Comparison of ENCODE assay signal across 8 cellular contexts in the genomic region with DNA sequence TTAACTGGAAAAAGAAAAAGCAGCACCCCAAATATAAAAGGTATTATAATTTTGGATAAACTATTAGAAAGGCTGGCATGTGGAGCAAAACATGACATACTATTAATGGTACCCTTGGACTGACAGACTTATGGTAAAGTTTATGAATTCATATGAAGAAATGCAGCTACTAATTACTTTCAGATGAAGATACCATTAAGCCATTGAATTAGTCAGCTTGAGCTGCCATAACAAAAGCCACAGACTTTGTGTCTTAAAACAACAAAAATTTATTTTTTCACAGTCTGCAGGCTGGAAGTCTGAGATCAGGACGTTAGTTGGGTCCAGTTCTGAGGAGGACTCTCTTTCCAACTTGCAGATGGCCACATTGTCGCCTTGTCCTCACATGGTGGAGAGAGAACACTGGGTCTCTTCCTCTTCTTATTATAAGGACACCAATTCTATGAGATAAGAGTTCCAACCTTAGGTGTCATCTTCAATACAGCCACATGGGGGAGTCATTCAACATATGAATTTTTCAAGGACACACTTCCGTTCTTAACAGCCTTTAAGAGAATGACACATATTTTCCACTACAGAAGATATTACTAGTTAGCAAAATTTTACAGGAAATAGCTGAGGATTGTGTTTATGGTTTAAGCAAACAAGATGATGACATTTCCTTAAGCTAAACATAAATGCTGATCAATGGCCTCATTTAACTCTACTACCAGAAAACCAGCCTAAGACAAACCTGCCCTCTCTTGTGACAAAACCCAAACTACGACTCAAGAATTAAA. TPM values are rescaled to one million over a fixed set of nuclear protein-coding genes. Genes with fewer than 3 reads are reported as not detected.
DNase-seq lines count a peak whose midpoint lies in the region; ATAC-seq and TF ChIP-seq lines count a peak whose summit lies in the region.

No MANE protein-coding gene starts in this region.

- H3K4me2 ChIP-seq in neural progenitor cell, result no peak overlapping the region

- no peaks in the 10 kb centered on the region for H3K36me3 Mint-ChIP-seq in neural progenitor cell

- peak overlapping the region; percentile 43 for H2AFZ ChIP-seq in neural progenitor cell (replicated peaks)

- H3K27ac ChIP-seq in esophagus squamous epithelium (no peak overlapping the region), neural progenitor cell (no peak overlapping the region)

- no peaks in the 10 kb centered on the region for H3K9me3 Mint-ChIP-seq in neural progenitor cell

- H3K4me1 ChIP-seq in esophagus squamous epithelium, result no peaks in the 10 kb centered on the region
- H3K4me1 ChIP-seq in neural progenitor cell, result no peaks in the 10 kb centered on the region

- no peak overlapping the region for H3K9ac ChIP-seq in neural progenitor cell

- H3F3A ChIP-seq in neural progenitor cell (ENCODE audit: low read depth), result no peaks in the 10 kb centered on the region

- WGBS in esophagus squamous epithelium, 2 donors, result 16 to 30% methylated on average over 4 of the region's 4 CpGs

- peak; percentile 99 for ATAC-seq in GM19395 (IDR thresholded peaks at IDR 0.05; ENCODE audit: unreplicated experiment)
- ATAC-seq in HG03354 (IDR thresholded peaks at IDR 0.05; ENCODE audit: poor library complexity, severe bottlenecking, unreplicated experiment), result peak; percentile 99

- DNase-seq in DMS153 (lab: John Stamatoyannopoulos, UW), result peak; percentile 67
- DNase-seq in NCI-H510A (lab: John Stamatoyannopoulos, UW), result peak; percentile 18
- peak; percentile 5 to 16 for DNase-seq in activated CD4-positive, alpha-beta T cell treated with anti-CD3 and anti-CD28 coated beads, Interleukin-2, amount 50 U/mL, for 4 hours
- no peak for DNase-seq in esophagus squamous epithelium (lab: John Stamatoyannopoulos, UW)
- DNase-seq in neural progenitor cell (ENCODE audit: low spot score), result peak; percentile 56
- DNase-seq in C1 segment of cervical spinal cord (lab: John Stamatoyannopoulos, UW), result no peak

- no peaks in the 10 kb centered on the region for H3K79me2 ChIP-seq in neural progenitor cell (ENCODE audit: low read depth)

- no peak for TF ChIP-seq POLR2A in esophagus squamous epithelium (IDR thresholded peaks at IDR 0.05)

- no peaks in the 10 kb centered on the region for H3K4me1 Mint-ChIP-seq in neural progenitor cell

- peak; percentile 44 to 63 (median 54) for TF ChIP-seq CTCF in esophagus squamous epithelium (IDR thresholded peaks at IDR 0.05)
- peak; percentile 69 for TF ChIP-seq CTCF in neural progenitor cell (IDR thresholded peaks at IDR 0.05)

- no peak overlapping the region for H3K27ac Mint-ChIP-seq in neural progenitor cell

- H3K36me3 ChIP-seq in esophagus squamous epithelium (no peaks in the 10 kb centered on the region), neural progenitor cell (no peaks in the 10 kb centered on the region)

- H3K9me3 ChIP-seq in esophagus squamous epithelium (no peaks in the 10 kb centered on the region), neural progenitor cell (ENCODE audit: low read depth) (no peaks in the 10 kb centered on the region)

- no peaks in the 10 kb centered on the region for H3K27me3 ChIP-seq in esophagus squamous epithelium
- H3K27me3 ChIP-seq in neural progenitor cell, result no peaks in the 10 kb centered on the region

- no peaks in the 10 kb centered on the region for H4K20me1 ChIP-seq in neural progenitor cell (ENCODE audit: low read depth)

- no peak overlapping the region for H3K4me3 Mint-ChIP-seq in neural progenitor cell

- peaks cover 2% of the 10 kb centered on the region for H3K27me3 Mint-ChIP-seq in neural progenitor cell (ENCODE audit: insufficient read depth, low read depth)

- H3K4me3 ChIP-seq in esophagus squamous epithelium, result no peak overlapping the region
- H3K4me3 ChIP-seq in neural progenitor cell, result no peak overlapping the region

- intact Hi-C loops in esophagus squamous epithelium (cut with DNase I), result no loop called here

RNA-seq across cellular contexts. Expression of a gene that starts 56.1 kb away (rescaled TPM):
- total RNA-seq in esophagus squamous epithelium (10 to 100 TPM; 50.0 to 88.0 (median 63.9) TPM), neural progenitor cell (ENCODE audit: low replicate concordance) (75.9 and 77.1 TPM in 2 replicates)

Comparison
In these comparisons a context has a peak if more than half of its experiments do, and no peak if none do; other contexts are left out.
1. DNase-seq: peak in DMS153 (single experiment), NCI-H510A (single experiment), activated CD4-positive, alpha-beta T cell treated with anti-CD3 and anti-CD28 coated beads, Interleukin-2, amount 50 U/mL, for 4 hours (2 of 2) and neural progenitor cell (single experiment); none in esophagus squamous epithelium (single experiment) and C1 segment of cervical spinal cord (0 of 14).